17 cellular contexts compared by ENCODE assay signal in genomic region chr4:151687021-151687640, GRCh38.
A peak's percentile ranks its signal among the peaks of the same experiment; 100 is the strongest.
DNase-seq lines count a peak whose midpoint lies in the region; ATAC-seq and TF ChIP-seq lines count a peak whose summit lies in the region.
"Had no signal": no experiment of that assay in that cellular context is flagged by ENCODE, and none has a peak within 500 bp of the region (broad histone marks: within the 10 kb centered on the region; RNA-seq: fewer than 3 reads in every experiment).

No MANE protein-coding gene starts in this region.

- TF ChIP-seq CTCF in sigmoid colon (IDR thresholded peaks at IDR 0.05) = no peak

- H3K27me3 ChIP-seq in sigmoid colon = no peaks in the 10 kb centered on the region
- H3K27me3 ChIP-seq: SJSA1 had no signal

- ATAC-seq in left cardiac atrium (peak; percentile 73 to 85), HG02678 (IDR thresholded peaks at IDR 0.05; ENCODE audit: unreplicated experiment) (no peak), HG03469 (IDR thresholded peaks at IDR 0.05; ENCODE audit: unreplicated experiment) (no peak)
- ATAC-seq: activated naive CD8-positive, alpha-beta T cell treated with anti-CD3 and anti-CD28 coated beads, Interleukin-2, amount 50 U/mL, for 24 hours had no signal

- intact Hi-C loops in left cardiac atrium (cut with DNase I) = no loop called here
- intact Hi-C loops in sigmoid colon (cut with DNase I) = no loop called here

- no peaks in the 10 kb centered on the region for H3K36me3 ChIP-seq in sigmoid colon
- H3K36me3 ChIP-seq: SJSA1, thoracic aorta had no signal

- DNase-seq in H4 (ENCODE audit: low spot score) (peak; percentile 70), left cardiac atrium (no peak), sigmoid colon (no peak), NCI-H510A treated with DMSO at 0.1 percent for 48 hours (lab: John Stamatoyannopoulos, UW) (no peak)
- DNase-seq in activated T-cell treated with anti-CD3 and anti-CD28 coated beads, Interleukin-2, amount 50 U/mL, for 1 hour = no peak
- DNase-seq: activated CD4-positive, alpha-beta T cell treated with anti-CD3 and anti-CD28 coated beads for 4 hours; activated naive CD8-positive, alpha-beta T cell treated with anti-CD3 and anti-CD28 coated beads, Interleukin-2, amount 50 U/mL, for 24 hours; AML-193; Caco-2; GF-D8; NCI-H187 treated with DMSO at 0.1 percent for 48 hours; stimulated activated CD4-positive, alpha-beta T cell treated with anti-CD3 and anti-CD28 coated beads, Interleukin-2, amount 100 ng/mL, for 24 hours had no signal

- no peaks in the 10 kb centered on the region for H3K9me3 ChIP-seq in sigmoid colon
- H3K9me3 ChIP-seq: Caco-2, SJSA1, thoracic aorta had no signal

- no peak for TF ChIP-seq POLR2A in sigmoid colon (IDR thresholded peaks at IDR 0.05)

- peak overlapping the region; percentile 75 for H3K27ac ChIP-seq in angular gyrus (ENCODE audit: low read depth, low read length)
- H3K27ac ChIP-seq in sigmoid colon = peak overlapping the region in 3 of 4 donors; percentile 61 to 72 (median 72)
- H3K27ac ChIP-seq: SJSA1, thoracic aorta had no signal

- no peak for TF ChIP-seq EP300 in sigmoid colon (IDR thresholded peaks at IDR 0.05)

- 88 to 94% methylated on average over 11 of the region's 11 CpGs for WGBS in sigmoid colon, 2 donors

- H3K4me1 ChIP-seq in sigmoid colon = peaks cover 0 to 59% (median 50%) of the 10 kb centered on the region in 4 donors

- no peak overlapping the region for H3K4me3 ChIP-seq in sigmoid colon
- H3K4me3 ChIP-seq: SJSA1, thoracic aorta had no signal

Comparison
In these comparisons a context has a peak if more than half of its experiments do, and no peak if none do; other contexts are left out.
1. ATAC-seq: peak in left cardiac atrium (2 of 2); none in HG02678 (single experiment) and HG03469 (single experiment).